ENCODE assay signal across 17 cellular contexts in the genomic region with DNA sequence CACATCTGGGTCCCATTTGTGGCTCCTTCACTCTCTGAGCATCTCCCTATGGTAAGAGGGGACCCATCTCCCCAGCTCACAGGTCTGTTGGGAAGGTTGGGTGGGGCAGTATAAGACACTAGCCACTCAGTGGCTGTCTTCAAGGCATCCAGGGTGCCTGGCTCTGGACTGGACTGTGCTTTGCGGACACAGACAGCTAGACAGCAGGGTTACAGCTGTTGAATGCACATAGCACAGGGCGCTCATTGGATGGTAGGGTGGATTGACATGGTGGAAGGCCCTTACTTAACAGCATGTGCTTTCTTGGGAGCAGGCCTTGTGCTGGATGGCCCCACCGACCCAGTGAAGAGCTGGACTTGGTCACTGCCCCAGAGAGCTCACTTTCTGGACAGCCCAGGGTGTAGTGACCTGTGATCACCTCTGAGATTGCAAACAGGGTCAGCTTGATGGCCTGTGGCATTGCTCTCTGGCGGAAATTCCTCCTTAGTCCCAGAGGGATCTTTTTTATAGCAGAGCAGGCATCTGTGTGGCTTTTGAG. TPM values are rescaled to one million over a fixed set of nuclear protein-coding genes. Genes with fewer than 3 reads are reported as not detected.
DNase-seq lines count a peak whose midpoint lies in the region; ATAC-seq and TF ChIP-seq lines count a peak whose summit lies in the region.
"Had no signal": no experiment of that assay in that cellular context is flagged by ENCODE, and none has a peak within 500 bp of the region (broad histone marks: within the 10 kb centered on the region; RNA-seq: fewer than 3 reads in every experiment).

No MANE protein-coding gene starts in this region.

- TF ChIP-seq CTCF in A673 (conservative IDR thresholded peaks at IDR 0.05; ENCODE audit: low read depth, low read length): no peak

- H3K36me3 ChIP-seq in A673 (ENCODE audit: insufficient read depth, low read length, poor library complexity, severe bottlenecking): peaks cover 4% of the 10 kb centered on the region

- H3K27me3 Mint-ChIP-seq in central memory CD8-positive, alpha-beta T cell: no peaks in the 10 kb centered on the region
- no peaks in the 10 kb centered on the region for H3K27me3 Mint-ChIP-seq in naive thymus-derived CD8-positive, alpha-beta T cell
- H3K27me3 Mint-ChIP-seq: activated B cell treated with CpG ODN at 0.5 μM for 24 hours had no signal

- intact Hi-C loops in A673 (cut with micrococcal nuclease; ENCODE audit: unreplicated experiment): no loop called here

- peak overlapping the region; percentile 93 for H3K4me3 Mint-ChIP-seq in central memory CD8-positive, alpha-beta T cell
- peak overlapping the region in 8 of 10 donors; percentile 6 to 93 (median 31) for H3K4me3 Mint-ChIP-seq in naive thymus-derived CD8-positive, alpha-beta T cell
- H3K4me3 Mint-ChIP-seq: activated B cell treated with CpG ODN at 0.5 μM for 24 hours had no signal

- peaks cover 6% of the 10 kb centered on the region for H3K4me1 ChIP-seq in A673 (ENCODE audit: insufficient read depth, low read length, poor library complexity, severe bottlenecking)
- H3K4me1 ChIP-seq: foreskin keratinocyte, parathyroid adenoma had no signal

- H3K9me3 Mint-ChIP-seq in central memory CD8-positive, alpha-beta T cell: no peaks in the 10 kb centered on the region
- no peaks in the 10 kb centered on the region for H3K9me3 Mint-ChIP-seq in naive thymus-derived CD8-positive, alpha-beta T cell
- H3K9me3 Mint-ChIP-seq: activated B cell treated with CpG ODN at 0.5 μM for 24 hours had no signal

- peak overlapping the region; percentile 34 for H3K27ac ChIP-seq in A673 (ENCODE audit: low read depth, low read length, poor library complexity, severe bottlenecking)
- H3K27ac ChIP-seq: foreskin keratinocyte had no signal

- ATAC-seq in central memory CD8-positive, alpha-beta T cell (replicated peaks; ENCODE audit: extremely low read depth, poor library complexity, severe bottlenecking): no peak
- ATAC-seq in naive thymus-derived CD8-positive, alpha-beta T cell: no peak
- no peak for ATAC-seq in GM21423 (IDR thresholded peaks at IDR 0.05; ENCODE audit: unreplicated experiment)
- ATAC-seq: foreskin keratinocyte had no signal

- no peak overlapping the region for H3K27ac Mint-ChIP-seq in central memory CD8-positive, alpha-beta T cell (ENCODE audit: low read depth)
- peak overlapping the region in 7 of 10 donors; percentile 34 to 92 (median 81) for H3K27ac Mint-ChIP-seq in naive thymus-derived CD8-positive, alpha-beta T cell
- H3K27ac Mint-ChIP-seq: activated B cell treated with CpG ODN at 0.5 μM for 24 hours had no signal

- H3K4me1 Mint-ChIP-seq in central memory CD8-positive, alpha-beta T cell: peaks cover 41% of the 10 kb centered on the region
- H3K4me1 Mint-ChIP-seq in naive thymus-derived CD8-positive, alpha-beta T cell: peaks cover 24 to 50% (median 45%) of the 10 kb centered on the region in 4 donors

- no peak overlapping the region for H3K4me3 ChIP-seq in A673 (ENCODE audit: low read depth, low read length, poor library complexity, severe bottlenecking)

- no peaks in the 10 kb centered on the region for H3K27me3 ChIP-seq in A673 (replicated peaks; ENCODE audit: insufficient read depth, low read depth, low read length, poor library complexity)
- H3K27me3 ChIP-seq: ascending aorta, foreskin keratinocyte had no signal

- H3K36me3 Mint-ChIP-seq in central memory CD8-positive, alpha-beta T cell (ENCODE audit: insufficient read depth): peaks cover 3% of the 10 kb centered on the region
- peaks cover 0 to 13% (median 4%) of the 10 kb centered on the region in 3 donors for H3K36me3 Mint-ChIP-seq in naive thymus-derived CD8-positive, alpha-beta T cell

- CTCF ChIA-PET in A673 (lab: Charles Lee): no interaction called here

- DNase-seq in A673 (ENCODE audit: low spot score): no peak
- DNase-seq in HuH-7 (ENCODE audit: low spot score): peak; percentile 73
- no peak for DNase-seq in central memory CD8-positive, alpha-beta T cell (ENCODE audit: low spot score in 2 of 2)
- DNase-seq in naive thymus-derived CD8-positive, alpha-beta T cell: no peak
- no peak for DNase-seq in NCI-H187 treated with DMSO at 0.1 percent for 48 hours (lab: John Stamatoyannopoulos, UW)
- no peak for DNase-seq in LoVo (ENCODE audit: low spot score)
- no peak for DNase-seq in SHP77 (lab: John Stamatoyannopoulos, UW)
- DNase-seq: activated B cell treated with CpG ODN at 0.5 μM for 24 hours; effector CD8-positive, alpha-beta T cell; foreskin keratinocyte; HCEC 1CT; NCI-H524 treated with DMSO at 0.1 percent for 48 hours had no signal

- POLR2A ChIA-PET in A673 (lab: Charles Lee; ENCODE audit: low non-redundant PET): no interaction called here
- POLR2A ChIA-PET in naive thymus-derived CD8-positive, alpha-beta T cell (lab: Charles Lee): interaction anchor here (8.5 kb wide), 1 partner anchor 22 kb away, joined by 76 read pairs; the partner anchor contains the start of gene ZNF787

- H3K9me3 ChIP-seq in A673 (ENCODE audit: low read depth, low read length, poor library complexity, severe bottlenecking): no peaks in the 10 kb centered on the region
- H3K9me3 ChIP-seq: ascending aorta had no signal

- no TSS peak for BruUV-seq in A673 (replicated peaks; lab: Mats Ljungman, UMichigan)

RNA-seq across cellular contexts. Expression of gene ZNF444, which starts 1.9 kb away (rescaled TPM):
- total RNA-seq in A673 (2021): 44.2 and 45.3 TPM in 2 replicates
- total RNA-seq in naive thymus-derived CD8-positive, alpha-beta T cell: 10 to 100 TPM; 42.2 to 49.4 TPM
- polyA plus RNA-seq in naive thymus-derived CD8-positive, alpha-beta T cell: 10 to 100 TPM; 12.9 to 26.9 (median 19.2) TPM

RNA-seq across cellular contexts. Expression of gene ZNF787, which starts 21.9 kb away (rescaled TPM):
- total RNA-seq in A673 (2021): 48.6 and 51.0 TPM in 2 replicates
- total RNA-seq in naive thymus-derived CD8-positive, alpha-beta T cell: 10 to 100 TPM; 29.3 to 29.4 TPM
- 1 to 10 TPM in 2 of 3 donors, under 1 TPM in 1; 0.49 to 1.9 (median 1.2) TPM for polyA plus RNA-seq in naive thymus-derived CD8-positive, alpha-beta T cell

RNA-seq across cellular contexts. Expression of gene GALP, which starts 32.8 kb away (rescaled TPM):
- total RNA-seq in A673 (2021): not detected in 2 replicates
- total RNA-seq in naive thymus-derived CD8-positive, alpha-beta T cell: not detected
- not detected for polyA plus RNA-seq in naive thymus-derived CD8-positive, alpha-beta T cell
- total RNA-seq: activated B cell treated with CpG ODN at 0.5 μM for 24 hours, ascending aorta, foreskin keratinocyte had no signal
- polyA plus RNA-seq: BJ, foreskin keratinocyte, keratinocyte had no signal

RNA-seq across cellular contexts. Expression of gene ZSCAN5B, which starts 54.6 kb away (rescaled TPM):
- not detected in 2 replicates for total RNA-seq in A673 (2021)
- not detected for total RNA-seq in naive thymus-derived CD8-positive, alpha-beta T cell
- not detected for polyA plus RNA-seq in naive thymus-derived CD8-positive, alpha-beta T cell
- total RNA-seq: activated B cell treated with CpG ODN at 0.5 μM for 24 hours, ascending aorta, foreskin keratinocyte had no signal
- polyA plus RNA-seq: keratinocyte had no signal

RNA-seq across cellular contexts. Expression of gene ZSCAN5C, which starts 59.1 kb away (rescaled TPM):
- not detected in 2 replicates for total RNA-seq in A673 (2021)
- total RNA-seq in naive thymus-derived CD8-positive, alpha-beta T cell: not detected
- polyA plus RNA-seq in naive thymus-derived CD8-positive, alpha-beta T cell: not detected
- total RNA-seq: activated B cell treated with CpG ODN at 0.5 μM for 24 hours, ascending aorta, foreskin keratinocyte had no signal
- polyA plus RNA-seq: BJ, foreskin keratinocyte, keratinocyte had no signal
